ENCODE assay signal across 18 cellular contexts in genomic region chr2:3606028-3606369, GRCh38. TPM values are rescaled to one million over a fixed set of nuclear protein-coding genes. Genes with fewer than 3 reads are reported as not detected.
DNase-seq lines count a peak whose midpoint lies in the region; ATAC-seq and TF ChIP-seq lines count a peak whose summit lies in the region.
"Had no signal": no experiment of that assay in that cellular context is flagged by ENCODE, and none has a peak within 500 bp of the region (broad histone marks: within the 10 kb centered on the region; RNA-seq: fewer than 3 reads in every experiment).

No MANE protein-coding gene starts in this region.

- no peak overlapping the region for H2BK120ac ChIP-seq in trophoblast cell (ENCODE audit: insufficient read depth, low read length, poor library complexity)

- peaks cover 4% of the 10 kb centered on the region; the same call in 1 of the 2 replicates for H3F3A ChIP-seq in PC-9 (ENCODE audit: insufficient read depth, low read depth)

- no peak overlapping the region for H2BK12ac ChIP-seq in trophoblast cell (ENCODE audit: low read length)

- no peaks in the 10 kb centered on the region for H3K36me3 Mint-ChIP-seq in activated naive CD4-positive, alpha-beta T cell treated with anti-CD3 and anti-CD28 coated beads for 36 hours (ENCODE audit: low read depth)
- no peaks in the 10 kb centered on the region for H3K36me3 Mint-ChIP-seq in activated naive CD4-positive, alpha-beta T cell treated with anti-CD3 and anti-CD28 coated beads, Interleukin-2, amount 50 U/mL, for 72 hours

- H2AK5ac ChIP-seq in trophoblast cell (ENCODE audit: low read length): no peak overlapping the region

- no peaks in the 10 kb centered on the region for H3K79me1 ChIP-seq in trophoblast cell (ENCODE audit: low read length)

- no peak overlapping the region for H3K4ac ChIP-seq in trophoblast cell (ENCODE audit: low read depth, low read length)

- H2AFZ ChIP-seq in PC-9 (peak overlapping the region; percentile 98), osteoblast (ENCODE audit: low read length) (no peak overlapping the region), trophoblast cell (ENCODE audit: insufficient read depth, low read length, poor library complexity) (no peak overlapping the region)

- TF ChIP-seq CTCF in PC-9 (conservative IDR thresholded peaks at IDR 0.05): no peak
- TF ChIP-seq CTCF in osteoblast (IDR thresholded peaks at IDR 0.05; ENCODE audit: extremely low read depth, low read depth, low read length): no peak

- no peaks in the 10 kb centered on the region for H3K27me3 ChIP-seq in PC-9 (ENCODE audit: insufficient read depth, low read depth)
- H3K27me3 ChIP-seq in subcutaneous abdominal adipose tissue (ENCODE audit: control insufficient read depth in 5 of 5, insufficient read depth in 4 of 5, low read length in 5 of 5): no peaks in the 10 kb centered on the region
- H3K27me3 ChIP-seq in osteoblast (ENCODE audit: insufficient read depth, low read length): no peaks in the 10 kb centered on the region
- no peaks in the 10 kb centered on the region for H3K27me3 ChIP-seq in trophoblast cell (ENCODE audit: insufficient read depth, low read length)
- H3K27me3 ChIP-seq: body of pancreas, uterus had no signal

- no peaks in the 10 kb centered on the region for H3K9me2 ChIP-seq in PC-9 (ENCODE audit: insufficient read depth)

- WGBS in trophoblast cell (ENCODE audit: extremely low coverage, insufficient coverage, insufficient read length): no CpG with 5 or more reads among the region's 11 CpGs

- peaks cover 18% of the 10 kb centered on the region for H3K4me1 Mint-ChIP-seq in activated naive CD4-positive, alpha-beta T cell treated with anti-CD3 and anti-CD28 coated beads for 36 hours (ENCODE audit: low read depth)
- H3K4me1 Mint-ChIP-seq: activated T-helper 17 cell treated with anti-CD3 and anti-CD28 coated beads, Interleukin-2, amount 50 U/mL, for 72 hours had no signal

- no TSS peak for BruUV-seq in PC-9 (replicated peaks; lab: Mats Ljungman, UMichigan)

- H4K8ac ChIP-seq in trophoblast cell (ENCODE audit: low read depth, low read length): no peak overlapping the region

- H3K9me3 ChIP-seq in PC-9 (ENCODE audit: insufficient read depth, low read depth): no peaks in the 10 kb centered on the region
- H3K9me3 ChIP-seq in subcutaneous abdominal adipose tissue (ENCODE audit: control insufficient read depth in 5 of 5, low read length in 5 of 5): no peaks in the 10 kb centered on the region
- H3K9me3 ChIP-seq in osteoblast (ENCODE audit: low read depth, low read length): no peaks in the 10 kb centered on the region
- no peaks in the 10 kb centered on the region for H3K9me3 ChIP-seq in trophoblast cell (ENCODE audit: insufficient read depth, low read depth, low read length)
- H3K9me3 ChIP-seq: body of pancreas, uterus had no signal

- no peak for DNase-seq in activated naive CD4-positive, alpha-beta T cell treated with anti-CD3 and anti-CD28 coated beads for 36 hours
- no peak for DNase-seq in activated naive CD4-positive, alpha-beta T cell treated with anti-CD3 and anti-CD28 coated beads, Interleukin-2, amount 50 U/mL, for 72 hours (ENCODE audit: low spot score in 2 of 2)
- DNase-seq in PC-9 (no peak), iPS-NIHi7 (ENCODE audit: extremely low spot score) (peak; percentile 3), osteoblast (ENCODE audit: insufficient read length, low spot score, missing footprints) (no peak), GOT3 (lab: John Stamatoyannopoulos, UW) (no peak), trophoblast cell (no peak)
- DNase-seq: dermis blood vessel endothelial cell, GDM1, midbrain, uterus had no signal

- peak overlapping the region; percentile 84 for H3K27ac Mint-ChIP-seq in activated naive CD4-positive, alpha-beta T cell treated with anti-CD3 and anti-CD28 coated beads for 36 hours
- H3K27ac Mint-ChIP-seq in activated naive CD4-positive, alpha-beta T cell treated with anti-CD3 and anti-CD28 coated beads, Interleukin-2, amount 50 U/mL, for 72 hours: peak overlapping the region in 1 of 2 donors; percentile 84
- H3K27ac Mint-ChIP-seq: activated T-helper 17 cell treated with anti-CD3 and anti-CD28 coated beads, Interleukin-2, amount 50 U/mL, for 72 hours had no signal

- no peak overlapping the region for H4K12ac ChIP-seq in trophoblast cell (ENCODE audit: low read depth, low read length)

- H4K20me1 ChIP-seq in PC-9 (ENCODE audit: insufficient read depth) (no peaks in the 10 kb centered on the region), osteoblast (ENCODE audit: insufficient read depth, low read length) (no peaks in the 10 kb centered on the region)

- CTCF ChIA-PET in activated naive CD4-positive, alpha-beta T cell treated with anti-CD3 and anti-CD28 coated beads for 36 hours (lab: Charles Lee): no interaction called here
- CTCF ChIA-PET in PC-9 (lab: Charles Lee): no interaction called here

- H4K91ac ChIP-seq in trophoblast cell (ENCODE audit: low read depth, low read length): no peak overlapping the region

- H2BK5ac ChIP-seq in trophoblast cell (ENCODE audit: low read depth, low read length, poor library complexity): no peak overlapping the region

- H3K4me3 ChIP-seq in PC-9 (peak overlapping the region; percentile 91), subcutaneous abdominal adipose tissue (ENCODE audit: low read depth in 1 of 5, low read length in 5 of 5) (peak overlapping the region in 2 of 5 donors; percentile 32 to 50), osteoblast (ENCODE audit: insufficient read depth, low read length) (no peak overlapping the region), trophoblast cell (ENCODE audit: low read depth, low read length) (no peak overlapping the region)
- H3K4me3 ChIP-seq: body of pancreas, skin epidermis, uterus had no signal

- H3K9ac ChIP-seq in subcutaneous abdominal adipose tissue (ENCODE audit: low read length in 5 of 5) (peak overlapping the region in 1 of 5 donors; percentile 52), trophoblast cell (ENCODE audit: low read length) (no peak overlapping the region)

- POLR2A ChIA-PET in PC-9 (lab: Charles Lee; ENCODE audit: unreplicated experiment): no interaction called here

- H3K4me1 ChIP-seq in PC-9 (replicated peaks; ENCODE audit: insufficient read depth) (peaks cover 21% of the 10 kb centered on the region), subcutaneous abdominal adipose tissue (ENCODE audit: control insufficient read depth in 5 of 5, insufficient read depth in 5 of 5, low read length in 5 of 5) (peaks cover 0 to 23% (median 0%) of the 10 kb centered on the region in 5 donors), osteoblast (ENCODE audit: insufficient read depth, low read length) (no peaks in the 10 kb centered on the region), trophoblast cell (ENCODE audit: control insufficient read depth in 1 of 2, insufficient read depth in 2 of 2, low read length in 2 of 2) (no peaks in the 10 kb centered on the region)
- H3K4me1 ChIP-seq: uterus had no signal

- ATAC-seq in activated naive CD4-positive, alpha-beta T cell treated with anti-CD3 and anti-CD28 coated beads, Interleukin-2, amount 50 U/mL, for 72 hours: no peak
- ATAC-seq: activated T-helper 17 cell treated with anti-CD3 and anti-CD28 coated beads, Interleukin-2, amount 50 U/mL, for 72 hours; body of pancreas had no signal

- no peaks in the 10 kb centered on the region for H3K27me3 Mint-ChIP-seq in activated naive CD4-positive, alpha-beta T cell treated with anti-CD3 and anti-CD28 coated beads for 36 hours (ENCODE audit: low read depth)

- H3K36me3 ChIP-seq in PC-9 (ENCODE audit: low read depth) (no peaks in the 10 kb centered on the region), subcutaneous abdominal adipose tissue (ENCODE audit: control insufficient read depth in 5 of 5, insufficient read depth in 5 of 5, low read length in 5 of 5) (no peaks in the 10 kb centered on the region), osteoblast (ENCODE audit: insufficient read depth, low read length) (no peaks in the 10 kb centered on the region), trophoblast cell (ENCODE audit: control insufficient read depth in 1 of 2, insufficient read depth in 2 of 2, low read length in 2 of 2) (no peaks in the 10 kb centered on the region)
- H3K36me3 ChIP-seq: uterus had no signal

- H3K4me2 ChIP-seq in PC-9: peak overlapping the region; percentile 100
- no peak overlapping the region for H3K4me2 ChIP-seq in osteoblast (ENCODE audit: insufficient read depth, low read length)
- no peak overlapping the region for H3K4me2 ChIP-seq in trophoblast cell (ENCODE audit: low read length)

- H3K4me3 Mint-ChIP-seq in activated naive CD4-positive, alpha-beta T cell treated with anti-CD3 and anti-CD28 coated beads for 36 hours: peak overlapping the region; percentile 68
- H3K4me3 Mint-ChIP-seq: activated T-helper 17 cell treated with anti-CD3 and anti-CD28 coated beads, Interleukin-2, amount 50 U/mL, for 72 hours had no signal

- H3K27ac ChIP-seq in PC-9 (peak overlapping the region; percentile 74), subcutaneous abdominal adipose tissue (ENCODE audit: low read depth, low read length) (peak overlapping the region; percentile 60), osteoblast (ENCODE audit: low read depth, low read length) (no peak overlapping the region), trophoblast cell (ENCODE audit: low read depth, low read length) (no peak overlapping the region)
- H3K27ac ChIP-seq: uterus had no signal

- H3K79me2 ChIP-seq in PC-9 (ENCODE audit: low read depth) (peaks cover 14% of the 10 kb centered on the region), osteoblast (ENCODE audit: insufficient read depth, low read length) (no peaks in the 10 kb centered on the region), trophoblast cell (ENCODE audit: control insufficient read depth, insufficient read depth, low read length, poor library complexity) (no peaks in the 10 kb centered on the region)

- no peak overlapping the region for H3K14ac ChIP-seq in trophoblast cell (ENCODE audit: low read length)

- H3K18ac ChIP-seq in trophoblast cell (ENCODE audit: low read length): no peak overlapping the region

- intact Hi-C loops in activated naive CD4-positive, alpha-beta T cell treated with anti-CD3 and anti-CD28 coated beads for 36 hours (cut with micrococcal nuclease): no loop called here
- intact Hi-C loops in PC-9 (cut with micrococcal nuclease; ENCODE audit: unreplicated experiment): no loop called here

- no peaks in the 10 kb centered on the region for H3K9me3 Mint-ChIP-seq in activated naive CD4-positive, alpha-beta T cell treated with anti-CD3 and anti-CD28 coated beads for 36 hours
- no peaks in the 10 kb centered on the region for H3K9me3 Mint-ChIP-seq in activated naive CD4-positive, alpha-beta T cell treated with anti-CD3 and anti-CD28 coated beads, Interleukin-2, amount 50 U/mL, for 72 hours
- H3K9me3 Mint-ChIP-seq: activated T-helper 17 cell treated with anti-CD3 and anti-CD28 coated beads, Interleukin-2, amount 50 U/mL, for 72 hours had no signal

- no peak overlapping the region for H3K23ac ChIP-seq in trophoblast cell (ENCODE audit: low read length)

RNA-seq across cellular contexts. Expression of gene COLEC11, which starts 11.1 kb away (rescaled TPM):
- total RNA-seq in activated naive CD4-positive, alpha-beta T cell treated with anti-CD3 and anti-CD28 coated beads for 36 hours: under 1 TPM in 1 of 2 experiments, not detected in 1; 0.15 TPM
- not detected for total RNA-seq in activated naive CD4-positive, alpha-beta T cell treated with anti-CD3 and anti-CD28 coated beads, Interleukin-2, amount 50 U/mL, for 72 hours
- total RNA-seq in PC-9 (2021) (2.4 and 4.6 TPM in 2 replicates), osteoblast (under 0.01 and 0.36 TPM in 2 replicates)
- 0.19 and 0.29 TPM in 2 replicates for polyA plus RNA-seq in trophoblast cell (2013)
- total RNA-seq: Calu3; T-helper 1 cell treated with Interleukin-12 subunit alpha and Interleukin-12 subunit beta and Interleukin-4 antibody, amounts not matched to agents 30 ng/mL and 1 ng/mL, for 36 hours had no signal
- polyA plus RNA-seq: keratinocyte had no signal

RNA-seq across cellular contexts. Expression of gene RPS7, which starts 30.9 kb away (rescaled TPM):
- total RNA-seq in activated naive CD4-positive, alpha-beta T cell treated with anti-CD3 and anti-CD28 coated beads for 36 hours: 1,000 to 10,000 TPM; 1,982 to 2,051 TPM
- total RNA-seq in activated naive CD4-positive, alpha-beta T cell treated with anti-CD3 and anti-CD28 coated beads, Interleukin-2, amount 50 U/mL, for 72 hours: 1,000 to 10,000 TPM; 1,548 to 2,231 TPM
- total RNA-seq in PC-9 (2021): 1,333 and 1,707 TPM in 2 replicates
- total RNA-seq in osteoblast: 1,101 and 1,268 TPM in 2 replicates
- 2,783 and 2,826 TPM in 2 replicates for polyA plus RNA-seq in trophoblast cell (2013)

RNA-seq across cellular contexts. Expression of gene RNASEH1, which starts 47.9 kb away (rescaled TPM):
- total RNA-seq in activated naive CD4-positive, alpha-beta T cell treated with anti-CD3 and anti-CD28 coated beads for 36 hours: 10 to 100 TPM; 23.0 to 24.0 TPM
- 10 to 100 TPM; 18.3 to 21.9 TPM for total RNA-seq in activated naive CD4-positive, alpha-beta T cell treated with anti-CD3 and anti-CD28 coated beads, Interleukin-2, amount 50 U/mL, for 72 hours
- total RNA-seq in PC-9 (2021) (28.4 and 31.0 TPM in 2 replicates), osteoblast (35.9 and 39.4 TPM in 2 replicates)
- 17.5 and 18.4 TPM in 2 replicates for polyA plus RNA-seq in trophoblast cell (2013)

RNA-seq across cellular contexts. Expression of gene ALLC, which starts 52.0 kb away (rescaled TPM):
- not detected for total RNA-seq in activated naive CD4-positive, alpha-beta T cell treated with anti-CD3 and anti-CD28 coated beads for 36 hours
- total RNA-seq in activated naive CD4-positive, alpha-beta T cell treated with anti-CD3 and anti-CD28 coated beads, Interleukin-2, amount 50 U/mL, for 72 hours: not detected
- total RNA-seq in PC-9 (2021): not detected in 2 replicates
- not detected in 2 replicates for total RNA-seq in osteoblast
- 0.11 and 0.12 TPM in 2 replicates for polyA plus RNA-seq in trophoblast cell (2013)
- total RNA-seq: activated T-helper 17 cell treated with anti-CD3 and anti-CD28 coated beads, Interleukin-2, amount 50 U/mL, for 72 hours; body of pancreas; Calu3; dermis blood vessel endothelial cell; T-helper 1 cell treated with Interleukin-12 subunit alpha and Interleukin-12 subunit beta and Interleukin-4 antibody, amounts not matched to agents 30 ng/mL and 1 ng/mL, for 36 hours; uterus had no signal
- polyA plus RNA-seq: keratinocyte had no signal

Comparison
In these comparisons a context has a peak if more than half of its experiments do, and no peak if none do; other contexts are left out.
1. H3K27ac ChIP-seq: peak in PC-9 (single experiment) and subcutaneous abdominal adipose tissue (single experiment); none in osteoblast (single experiment) and trophoblast cell (single experiment).